ENCODE assay signal across 29 cellular contexts in genomic region chr12:53113951-53114350, GRCh38. TPM values are rescaled to one million over a fixed set of nuclear protein-coding genes. Genes with fewer than 3 reads are reported as not detected.
"Had no signal": no experiment of that assay in that cellular context is flagged by ENCODE, and none has a peak within 500 bp of the region (broad histone marks: within the 10 kb centered on the region; RNA-seq: fewer than 3 reads in every experiment).

No MANE protein-coding gene starts in this region.

- H3K4me2 ChIP-seq: neural progenitor cell had no signal

- H3K27ac ChIP-seq: gastrocnemius medialis, neural progenitor cell, parathyroid adenoma, spleen, upper lobe of right lung had no signal

- H3K27me3 Mint-ChIP-seq: activated CD4-positive, alpha-beta memory T cell treated with anti-CD3 and anti-CD28 coated beads, Interleukin-2, amount 10 ng/mL, durations not matched to agents 7 days and 5 days; naive thymus-derived CD8-positive, alpha-beta T cell had no signal

- H3K4me3 ChIP-seq: gastrocnemius medialis, neural progenitor cell, spleen, upper lobe of right lung had no signal

- H3K9ac ChIP-seq: neural progenitor cell, parathyroid adenoma had no signal

- ATAC-seq: activated naive CD4-positive, alpha-beta T cell treated with anti-CD3 and anti-CD28 coated beads, Interleukin-2, amount 50 U/mL, for 72 hours; gastrocnemius medialis; left cardiac atrium; naive thymus-derived CD8-positive, alpha-beta T cell; right cardiac atrium; upper lobe of right lung; WTC11 had no signal

- H3K9me3 ChIP-seq: gastrocnemius medialis, spleen, upper lobe of right lung had no signal

- H3K9me3 Mint-ChIP-seq: activated CD4-positive, alpha-beta memory T cell treated with anti-CD3 and anti-CD28 coated beads, Interleukin-2, amount 10 ng/mL, durations not matched to agents 7 days and 5 days; activated CD4-positive, alpha-beta T cell treated with anti-CD3 and anti-CD28 coated beads, Interleukin-2, amount 10 ng/mL, durations not matched to agents 7 days and 5 days; activated naive CD4-positive, alpha-beta T cell treated with anti-CD3 and anti-CD28 coated beads, Interleukin-2, amount 50 U/mL, for 72 hours; naive thymus-derived CD8-positive, alpha-beta T cell had no signal

- FAIRE-seq: bronchial epithelial cell, colon, endometrium, keratinocyte had no signal

- H3K4me1 ChIP-seq: parathyroid adenoma, upper lobe of right lung had no signal

- H3K36me3 ChIP-seq: gastrocnemius medialis, neural progenitor cell, upper lobe of right lung had no signal

- H3K27me3 ChIP-seq: gastrocnemius medialis, neural progenitor cell, spleen, upper lobe of right lung had no signal

- H3K36me3 Mint-ChIP-seq: activated naive CD4-positive, alpha-beta T cell treated with anti-CD3 and anti-CD28 coated beads, Interleukin-2, amount 50 U/mL, for 72 hours; neural progenitor cell; WTC11 had no signal

- DNase-seq: activated CD4-positive, alpha-beta memory T cell treated with anti-CD3 and anti-CD28 coated beads, Interleukin-2, amount 10 ng/mL, durations not matched to agents 7 days and 5 days; activated CD4-positive, alpha-beta T cell treated with anti-CD3 and anti-CD28 coated beads for 1 hour; activated CD4-positive, alpha-beta T cell treated with anti-CD3 and anti-CD28 coated beads, Interleukin-2, amount 10 ng/mL, durations not matched to agents 7 days and 5 days; activated naive CD4-positive, alpha-beta T cell; activated T-cell treated with anti-CD3 and anti-CD28 coated beads, Interleukin-2, amount 50 U/mL, for 48 hours; effector CD8-positive, alpha-beta T cell; gastrocnemius medialis; glutamatergic neuron; hippocampal formation; left cardiac atrium; midbrain; naive thymus-derived CD8-positive, alpha-beta T cell; occipital lobe; right cardiac atrium; spleen; stimulated activated naive CD4-positive, alpha-beta T cell treated with Interleukin-2 at 50 U/mL for 16 hours; T-helper 2 cell; upper lobe of right lung had no signal

- H3K4me1 Mint-ChIP-seq: activated CD4-positive, alpha-beta memory T cell treated with anti-CD3 and anti-CD28 coated beads, Interleukin-2, amount 10 ng/mL, durations not matched to agents 7 days and 5 days; activated CD4-positive, alpha-beta T cell treated with anti-CD3 and anti-CD28 coated beads, Interleukin-2, amount 10 ng/mL, durations not matched to agents 7 days and 5 days; naive thymus-derived CD8-positive, alpha-beta T cell had no signal

- H3K27ac Mint-ChIP-seq: activated CD4-positive, alpha-beta memory T cell treated with anti-CD3 and anti-CD28 coated beads, Interleukin-2, amount 10 ng/mL, durations not matched to agents 7 days and 5 days; activated CD4-positive, alpha-beta T cell treated with anti-CD3 and anti-CD28 coated beads, Interleukin-2, amount 10 ng/mL, durations not matched to agents 7 days and 5 days; activated naive CD4-positive, alpha-beta T cell treated with anti-CD3 and anti-CD28 coated beads, Interleukin-2, amount 50 U/mL, for 72 hours; naive thymus-derived CD8-positive, alpha-beta T cell; neural progenitor cell; WTC11 had no signal

- H3K4me3 Mint-ChIP-seq: activated CD4-positive, alpha-beta memory T cell treated with anti-CD3 and anti-CD28 coated beads, Interleukin-2, amount 10 ng/mL, durations not matched to agents 7 days and 5 days; activated CD4-positive, alpha-beta T cell treated with anti-CD3 and anti-CD28 coated beads, Interleukin-2, amount 10 ng/mL, durations not matched to agents 7 days and 5 days; naive thymus-derived CD8-positive, alpha-beta T cell; neural progenitor cell; WTC11 had no signal

- H3K79me2 ChIP-seq: parathyroid adenoma had no signal

- H2AFZ ChIP-seq: parathyroid adenoma had no signal

RNA-seq across cellular contexts. Expression of gene SOAT2, which starts 10.7 kb away (rescaled TPM):
- total RNA-seq: bronchial epithelial cell, dermis microvascular lymphatic vessel endothelial cell, epithelial cell of proximal tubule, gastrocnemius medialis, left cardiac atrium, occipital lobe, pulmonary artery endothelial cell, upper lobe of right lung, WTC11 had no signal
- polyA plus RNA-seq: keratinocyte had no signal
